ENCODE assay signal across 5 cellular contexts in the genomic region with DNA sequence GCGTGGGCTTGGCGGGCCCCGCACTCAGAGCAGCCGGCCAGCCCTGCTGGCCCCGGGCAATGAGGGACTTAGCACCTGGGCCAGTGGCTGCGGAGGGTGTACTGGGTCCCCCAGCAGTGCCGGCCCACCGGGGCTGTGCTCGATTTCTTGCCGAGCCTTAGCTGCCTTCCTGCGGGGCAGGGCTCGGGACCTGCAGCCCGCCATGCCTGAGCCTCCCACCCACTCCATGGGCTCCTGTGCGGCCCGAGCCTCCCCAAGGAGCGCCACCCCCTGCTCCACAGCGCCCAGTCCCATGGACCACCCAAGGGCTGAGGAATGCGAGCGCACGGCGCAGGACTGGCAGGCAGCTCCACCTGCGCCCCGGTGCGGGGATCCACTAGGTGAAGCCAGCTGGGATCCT. TPM values are rescaled to one million over a fixed set of nuclear protein-coding genes. Genes with fewer than 3 reads are reported as not detected.
"Had no signal": no experiment of that assay in that cellular context is flagged by ENCODE, and none has a peak within 500 bp of the region (broad histone marks: within the 10 kb centered on the region; RNA-seq: fewer than 3 reads in every experiment).

No MANE protein-coding gene starts in this region.

RNA-seq across cellular contexts. Expression of a gene that starts 2.3 kb away (rescaled TPM):
- total RNA-seq: NCI-H460, OCI-LY7, Right ventricle myocardium inferior, SK-MEL-5 had no signal
- polyA plus RNA-seq: SK-N-SH had no signal
